ENCODE assay signal across 8 cellular contexts in genomic region chr18:35343936-35344735, GRCh38. TPM values are rescaled to one million over a fixed set of nuclear protein-coding genes. Genes with fewer than 3 reads are reported as not detected.
A peak's percentile ranks its signal among the peaks of the same experiment; 100 is the strongest.
DNase-seq lines count a peak whose midpoint lies in the region; ATAC-seq, FAIRE-seq and TF ChIP-seq lines count a peak whose summit lies in the region.

Gene ZNF24, minus strand, starts transcription at chr18:35344420. Its CDS starts 3,770 bp downstream, at chr18:35340650.

- WGBS in body of pancreas, 2 donors = 1% methylated on average over 54 to 64 of the region's 64 CpGs
- WGBS in sigmoid colon, 2 donors = 0 to 1% methylated on average over 64 of the region's 64 CpGs

- FAIRE-seq in TTC549 (lab: Jason Lieb, UNC) = peak; percentile 13

- H3K4me3 ChIP-seq in body of pancreas (peak within 1 kb of the TSS; percentile 75 to 91), sigmoid colon (peak within 1 kb of the TSS; percentile 77 to 96 (median 94))

- H3K9me3 ChIP-seq in body of pancreas (no peaks in the 10 kb centered on the region), sigmoid colon (no peaks in the 10 kb centered on the region)

- intact Hi-C loops in body of pancreas (cut with DNase I) (no loop called here), sigmoid colon (cut with DNase I) (loop anchor here (1.0 to 10.0 kb wide), 6 partner anchors 33 to 631 kb away; partner anchors contain the start of genes RMP24, ZNF396, ZNF397 and ZSCAN30)

- H3K27ac ChIP-seq in 22Rv1 = peak within 1 kb of the TSS; percentile 99
- peak within 1 kb of the TSS; percentile 96 to 100 (median 98) for H3K27ac ChIP-seq in body of pancreas
- peak within 1 kb of the TSS; percentile 95 to 99 (median 99) for H3K27ac ChIP-seq in sigmoid colon

- TF ChIP-seq CTCF in 22Rv1 (IDR thresholded peaks at IDR 0.05) (no peak), body of pancreas (IDR thresholded peaks at IDR 0.05) (no peak), sigmoid colon (IDR thresholded peaks at IDR 0.05) (no peak)

- DNase-seq in NCI-H2107 treated with DMSO at 0.1 percent for 48 hours (lab: John Stamatoyannopoulos, UW; ENCODE audit: unreplicated experiment) = peak; percentile 90
- DNase-seq in body of pancreas = peak; percentile 96 to 98 (median 97)
- peak; percentile 69 for DNase-seq in iPS DF 19.7 (ENCODE audit: low read depth, low spot score)
- peak; percentile 98 for DNase-seq in sigmoid colon

- H3K36me3 ChIP-seq in body of pancreas (replicated peaks in 1 of 2; ENCODE audit: insufficient read depth in 1 of 2, low read depth in 2 of 2) (peaks cover 5 to 10% of the 10 kb centered on the region in 2 donors), sigmoid colon (peaks cover 6 to 13% (median 12%) of the 10 kb centered on the region in 4 donors)

- ATAC-seq in GM18520 (IDR thresholded peaks at IDR 0.05; ENCODE audit: unreplicated experiment) (peak; percentile 87), HG03064 (IDR thresholded peaks at IDR 0.05; ENCODE audit: low read depth, unreplicated experiment) (peak; percentile 85), body of pancreas (peak; percentile 96)

- TF ChIP-seq POLR2A in body of pancreas (IDR thresholded peaks at IDR 0.05) (peak; percentile 84 to 96 (median 93)), sigmoid colon (IDR thresholded peaks at IDR 0.05) (peak; percentile 66 to 78)

- peak in 2 of 4 donors; percentile 23 to 49 for TF ChIP-seq EP300 in sigmoid colon (IDR thresholded peaks at IDR 0.05)

- H3K4me1 ChIP-seq in body of pancreas (peaks cover 54% of the 10 kb centered on the region), sigmoid colon (peaks cover 0 to 56% (median 28%) of the 10 kb centered on the region in 4 donors)

- no peaks in the 10 kb centered on the region for H3K27me3 ChIP-seq in body of pancreas
- no peaks in the 10 kb centered on the region for H3K27me3 ChIP-seq in sigmoid colon

RNA-seq across cellular contexts. Expression of gene ZNF24, which starts in this region (rescaled TPM):
- total RNA-seq in body of pancreas = 10 to 100 TPM; 17.9 to 18.5 TPM
- 10 to 100 TPM; 32.4 to 49.4 (median 42.9) TPM for total RNA-seq in sigmoid colon
- polyA plus RNA-seq in sigmoid colon = 10 to 100 TPM; 12.0 to 15.5 (median 14.6) TPM

Comparison
In these comparisons a context has a peak if more than half of its experiments do, and no peak if none do; other contexts are left out.
1. Peak in every context shown above with its lines: DNase-seq, ATAC-seq, H3K4me3 ChIP-seq and H3K27ac ChIP-seq.